10 cellular contexts compared by ENCODE assay signal in the genomic region with DNA sequence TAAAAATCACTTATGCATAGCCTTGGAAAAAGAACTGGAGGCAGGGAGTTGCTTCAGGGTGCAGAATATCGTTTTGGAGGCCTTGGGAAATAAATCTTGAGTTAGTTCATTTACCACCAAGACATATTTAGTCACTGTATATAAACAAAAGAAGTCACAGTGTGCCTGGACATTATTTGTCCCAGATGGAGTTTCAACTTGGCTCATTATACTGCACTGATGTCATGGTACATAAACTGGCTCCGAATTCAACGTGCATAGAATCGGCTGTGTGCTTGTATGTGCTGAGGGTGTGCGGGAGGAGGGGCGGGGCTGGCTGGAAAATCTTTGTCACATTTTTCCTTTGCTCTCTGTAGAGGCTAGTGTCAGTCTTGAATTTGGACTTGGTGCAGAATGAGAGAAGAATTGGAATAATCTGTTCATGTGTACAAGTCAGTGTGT.
DNase-seq lines count a peak whose midpoint lies in the region; ATAC-seq and TF ChIP-seq lines count a peak whose summit lies in the region.
"Had no signal": no experiment of that assay in that cellular context is flagged by ENCODE, and none has a peak within 500 bp of the region (broad histone marks: within the 10 kb centered on the region; RNA-seq: fewer than 3 reads in every experiment).

No MANE protein-coding gene starts in this region.

- WGBS in spleen, 5 donors, result 67 to 82% (median 79%) methylated on average over 6 of the region's 6 CpGs

- intact Hi-C loops in spleen (cut with DNase I; ENCODE audit: low total_unique reads) (no loop called here), MCF 10A (cut with micrococcal nuclease) (loop anchor here (10.0 kb wide), 1 partner anchor 179 kb away; no protein-coding TSS in a partner anchor)

- peak overlapping the region; percentile 1 for H3K27ac ChIP-seq in brain microvascular endothelial cell
- peak overlapping the region in 6 of 8 donors; percentile 7 to 92 (median 68) for H3K27ac ChIP-seq in spleen

- ATAC-seq in left lobe of liver (peak; percentile 6), HG02610 (IDR thresholded peaks at IDR 0.05; ENCODE audit: unreplicated experiment) (no peak)

- H3K9me3 Mint-ChIP-seq in HFFc6, result no peaks in the 10 kb centered on the region
- no peaks in the 10 kb centered on the region for H3K9me3 Mint-ChIP-seq in MCF 10A (ENCODE audit: unreplicated experiment)
- H3K9me3 Mint-ChIP-seq: central memory CD8-positive, alpha-beta T cell had no signal

- CTCF ChIA-PET in MCF 10A (lab: Yijun Ruan, JAX), result interaction anchor here (0.9 to 1.5 kb wide), 2 partner anchors 11 to 80 kb away, joined by 4 to 5 read pairs; no protein-coding TSS in a partner anchor

- peaks cover 5 to 67% (median 33%) of the 10 kb centered on the region in 6 donors for H3K4me1 ChIP-seq in spleen

- in situ Hi-C loops in brain microvascular endothelial cell (cut with HindIII; ENCODE audit: low pct_ligation_motif_present, low sequenced_read_pairs), result no loop called here

- H3K4me3 Mint-ChIP-seq in HFFc6 (peak overlapping the region; percentile 71), MCF 10A (ENCODE audit: unreplicated experiment) (no peak overlapping the region)
- H3K4me3 Mint-ChIP-seq: central memory CD8-positive, alpha-beta T cell had no signal

- H3K9me3 ChIP-seq in spleen, result no peaks in the 10 kb centered on the region

- TF ChIP-seq CTCF in HFFc6 (IDR thresholded peaks at IDR 0.05) (no peak), brain microvascular endothelial cell (IDR thresholded peaks at IDR 0.05; ENCODE audit: low read depth, low read length, missing control alignments) (no peak), spleen (IDR thresholded peaks at IDR 0.05 in 8 of 11, conservative IDR thresholded peaks at IDR 0.05 in 3 of 11) (no peak), MCF 10A (IDR thresholded peaks at IDR 0.05; ENCODE audit: unreplicated experiment) (no peak)

- no peak for TF ChIP-seq POLR2A in spleen (IDR thresholded peaks at IDR 0.05)

- H3K27me3 Mint-ChIP-seq in HFFc6 (ENCODE audit: insufficient read depth), result peaks cover 1% of the 10 kb centered on the region
- no peaks in the 10 kb centered on the region for H3K27me3 Mint-ChIP-seq in MCF 10A (ENCODE audit: insufficient read depth, unreplicated experiment)
- H3K27me3 Mint-ChIP-seq: central memory CD8-positive, alpha-beta T cell had no signal

- POLR2A ChIA-PET in MCF 10A (lab: Yijun Ruan, JAX), result interaction anchor here (0.6 to 1.0 kb wide), 3 partner anchors 38 to 459 kb away, joined by 3 to 5 read pairs (median 4); a partner anchor contains a TSS

- H3K36me3 ChIP-seq in brain microvascular endothelial cell (replicated peaks) (peaks cover 25% of the 10 kb centered on the region), spleen (peaks cover 0 to 26% (median 0%) of the 10 kb centered on the region in 6 donors)

- H3K36me3 Mint-ChIP-seq in HFFc6 (ENCODE audit: low read depth) (peaks cover 24% of the 10 kb centered on the region), MCF 10A (ENCODE audit: insufficient read depth, unreplicated experiment) (peaks cover 68% of the 10 kb centered on the region)

- no TSS peak for BruUV-seq in MCF 10A (replicated peaks; lab: Mats Ljungman, UMichigan)

- peaks cover 84% of the 10 kb centered on the region for H3K4me1 Mint-ChIP-seq in HFFc6 (ENCODE audit: low read depth)
- peaks cover 30% of the 10 kb centered on the region for H3K4me1 Mint-ChIP-seq in MCF 10A (ENCODE audit: insufficient read depth, unreplicated experiment)

- H3K27me3 ChIP-seq in brain microvascular endothelial cell (replicated peaks) (no peaks in the 10 kb centered on the region), spleen (replicated peaks in 1 of 7) (no peaks in the 10 kb centered on the region)

- peak; percentile 73 for DNase-seq in HFFc6
- peak; percentile 49 for DNase-seq in brain microvascular endothelial cell
- DNase-seq in left lobe of liver (ENCODE audit: low spot score), result no peak
- DNase-seq in spleen, result no peak
- no peak for DNase-seq in cerebellum (ENCODE audit: low spot score)
- DNase-seq in MCF 10A (ENCODE audit: unreplicated experiment), result no peak
- DNase-seq in stimulated activated naive CD4-positive, alpha-beta T cell (lab: John Stamatoyannopoulos, UW), result no peak
- DNase-seq: occipital lobe had no signal

- H3K27ac Mint-ChIP-seq in HFFc6, result peak overlapping the region; percentile 83
- no peak overlapping the region for H3K27ac Mint-ChIP-seq in MCF 10A (ENCODE audit: low read depth, unreplicated experiment)

- H3K4me3 ChIP-seq in brain microvascular endothelial cell (ENCODE audit: low read depth, low read length), result no peak overlapping the region
- no peak overlapping the region for H3K4me3 ChIP-seq in spleen

Comparison
In these comparisons a context has a peak if more than half of its experiments do, and no peak if none do; other contexts are left out.
1. DNase-seq: peak in HFFc6 (single experiment) and brain microvascular endothelial cell (single experiment); none in left lobe of liver (single experiment), spleen (single experiment), cerebellum (single experiment), MCF 10A (single experiment) and stimulated activated naive CD4-positive, alpha-beta T cell (0 of 6).